8 cellular contexts compared by ENCODE assay signal in the genomic region with DNA sequence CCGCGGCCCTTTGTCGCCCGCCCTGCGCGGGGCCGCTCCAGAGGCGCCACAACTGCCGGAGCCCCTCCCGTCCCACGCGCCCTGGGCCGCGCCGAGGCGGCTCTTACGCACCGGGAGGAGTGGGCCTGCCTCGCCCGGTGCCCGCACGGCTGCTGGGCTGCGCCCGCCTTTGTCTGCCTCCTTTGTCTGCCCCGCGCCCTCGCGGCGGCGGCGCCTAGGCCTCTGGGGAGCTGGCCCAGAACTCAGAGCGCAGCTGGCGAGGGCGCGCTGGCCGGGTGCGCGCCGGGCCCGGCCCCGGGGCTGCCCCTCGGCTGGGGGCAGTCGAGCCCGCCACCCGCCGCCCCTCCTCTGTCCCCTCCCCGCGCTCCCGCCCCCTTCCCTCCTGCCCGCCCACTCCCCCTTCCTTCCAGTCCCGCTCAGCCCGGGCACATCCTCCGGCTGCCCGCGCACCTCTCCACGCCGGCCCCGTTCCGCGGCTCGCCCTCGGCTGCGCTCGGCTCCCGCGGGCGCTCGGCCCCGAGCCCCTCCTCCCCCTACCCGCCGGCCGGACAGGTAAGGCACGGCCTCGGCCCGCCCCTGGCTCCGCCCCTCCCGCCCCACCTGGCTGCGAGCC. TPM values are rescaled to one million over a fixed set of nuclear protein-coding genes. Genes with fewer than 3 reads are reported as not detected.
A peak's percentile ranks its signal among the peaks of the same experiment; 100 is the strongest.
DNase-seq lines count a peak whose midpoint lies in the region; ATAC-seq, FAIRE-seq and TF ChIP-seq lines count a peak whose summit lies in the region.

Gene DRAXIN, plus strand, starts transcription at position 409 of the 613 bp plus-strand sequence. CDS start 14,549 bp downstream, outside the sequence.

- no peak for TF ChIP-seq RAD21 in GM12878 (IDR thresholded peaks at IDR 0.05; ENCODE audit: insufficient read depth, low read depth, low read length)

- DNase-seq in CD8-positive, alpha-beta memory T cell, result no peak
- DNase-seq in NCI-H1105 (lab: John Stamatoyannopoulos, UW) (peak; percentile 83), GM12878 (ENCODE audit: low read depth, low spot score) (no peak), HCEC 1CT (no peak), kidney glomerular epithelial cell (lab: John Stamatoyannopoulos, UW) (no peak)
- DNase-seq in naive thymus-derived CD4-positive, alpha-beta T cell, result peak in 1 of 9 donors; percentile 33

- no peak within 1 kb of the TSS for H3K9ac ChIP-seq in GM12878 (ENCODE audit: control insufficient read depth, insufficient read depth, low read length)

- SMC1A ChIA-PET in GM12878 (lab: Charles Lee; ENCODE audit: uncharacterized antibody, unreplicated experiment), result no interaction called here

- no peak for FAIRE-seq in GM12878 (lab: Jason Lieb, UNC)

- intact Hi-C loops in GM12878 (cut with micrococcal nuclease; ENCODE audit: unreplicated experiment), result no loop called here
- intact Hi-C loops in naive thymus-derived CD4-positive, alpha-beta T cell (cut with micrococcal nuclease), result no loop called here

- no peaks in the 10 kb centered on the region for H3K36me3 ChIP-seq in CD8-positive, alpha-beta memory T cell (ENCODE audit: insufficient read depth, low read length)
- no peaks in the 10 kb centered on the region for H3K36me3 ChIP-seq in GM12878 (ENCODE audit: control insufficient read depth in 2 of 2, insufficient read depth in 2 of 2, low read length in 1 of 2)
- no peaks in the 10 kb centered on the region for H3K36me3 ChIP-seq in naive thymus-derived CD4-positive, alpha-beta T cell (ENCODE audit: control insufficient read depth in 2 of 3, insufficient read depth in 3 of 3, low read length in 3 of 3)

- H3K27me3 Mint-ChIP-seq in CD8-positive, alpha-beta memory T cell, result peaks cover 31 to 48% of the 10 kb centered on the region in 2 donors
- peaks cover 41 to 66% (median 45%) of the 10 kb centered on the region in 5 donors for H3K27me3 Mint-ChIP-seq in naive thymus-derived CD4-positive, alpha-beta T cell

- peak within 1 kb of the TSS; percentile 32 for H3K4me3 ChIP-seq in CD8-positive, alpha-beta memory T cell (ENCODE audit: low read length)
- H3K4me3 ChIP-seq in GM12878, result no peak within 1 kb of the TSS
- no peak within 1 kb of the TSS for H3K4me3 ChIP-seq in naive thymus-derived CD4-positive, alpha-beta T cell (ENCODE audit: low read length)

- no peak within 1 kb of the TSS for H3K4me2 ChIP-seq in GM12878 (ENCODE audit: control insufficient read depth, insufficient read depth)

- H4K20me1 ChIP-seq in GM12878 (ENCODE audit: control insufficient read depth, insufficient read depth), result no peaks in the 10 kb centered on the region; the same call in 1 of the 2 replicates

- CTCF ChIA-PET in CD8-positive, alpha-beta memory T cell (lab: Charles Lee), result interaction anchor here (1.6 to 2.0 kb wide), 2 partner anchors 20 to 27 kb away, joined by 4 to 7 read pairs; partner anchors contain the start of gene FBXO6
- CTCF ChIA-PET in GM12878 (lab: Yijun Ruan, JAX), result no interaction called here
- CTCF ChIA-PET in naive thymus-derived CD4-positive, alpha-beta T cell (lab: Charles Lee), result no interaction called here

- no TSS peak for BruUV-seq in GM12878 (replicated peaks; lab: Mats Ljungman, UMichigan)

- no peak within 1 kb of the TSS for H3K27ac ChIP-seq in CD8-positive, alpha-beta memory T cell (ENCODE audit: low read depth, low read length)
- no peak within 1 kb of the TSS for H3K27ac ChIP-seq in GM12878 (ENCODE audit: control insufficient read depth, insufficient read depth)
- H3K27ac ChIP-seq in naive thymus-derived CD4-positive, alpha-beta T cell (ENCODE audit: low read depth, low read length), result no peak within 1 kb of the TSS

- H3K27me3 ChIP-seq in CD8-positive, alpha-beta memory T cell (ENCODE audit: insufficient read depth, low read length, poor library complexity, severe bottlenecking), result peaks cover 5% of the 10 kb centered on the region
- peaks cover 9 to 16% of the 10 kb centered on the region in 2 experiments; a peak in 3 of 4 replicates for H3K27me3 ChIP-seq in GM12878 (replicated peaks in 1 of 2; ENCODE audit: control insufficient read depth in 2 of 2, insufficient read depth in 2 of 2, low read length in 1 of 2)
- H3K27me3 ChIP-seq in naive thymus-derived CD4-positive, alpha-beta T cell (ENCODE audit: control insufficient read depth in 2 of 2, insufficient read depth in 2 of 2, low read length in 2 of 2), result peaks cover 0 to 4% of the 10 kb centered on the region in 2 donors

- no peak within 1 kb of the TSS for H2AFZ ChIP-seq in GM12878 (ENCODE audit: control insufficient read depth, low read depth, low read length)

- peaks cover 30% of the 10 kb centered on the region for H3K4me1 ChIP-seq in CD8-positive, alpha-beta memory T cell (ENCODE audit: insufficient read depth, low read length)
- no peaks in the 10 kb centered on the region for H3K4me1 ChIP-seq in GM12878 (ENCODE audit: control insufficient read depth, insufficient read depth, low read length)
- peaks cover 11 to 24% of the 10 kb centered on the region in 2 donors for H3K4me1 ChIP-seq in naive thymus-derived CD4-positive, alpha-beta T cell (ENCODE audit: control insufficient read depth in 2 of 2, insufficient read depth in 2 of 2, low read length in 2 of 2)

- no peaks in the 10 kb centered on the region for H3K9me3 ChIP-seq in CD8-positive, alpha-beta memory T cell (ENCODE audit: low read length)
- H3K9me3 ChIP-seq in GM12878 (replicated peaks; ENCODE audit: control insufficient read depth, insufficient read depth, low read length), result no peaks in the 10 kb centered on the region
- no peaks in the 10 kb centered on the region for H3K9me3 ChIP-seq in naive thymus-derived CD4-positive, alpha-beta T cell (ENCODE audit: control insufficient read depth in 2 of 3, low read length in 3 of 3)

- TF ChIP-seq CTCF in GM12878 (IDR thresholded peaks at IDR 0.05 in 2 of 3, conservative IDR thresholded peaks at IDR 0.05 in 1 of 3; ENCODE audit: control insufficient read depth in 2 of 3, extremely low read depth in 1 of 3, insufficient read depth in 1 of 3, low read depth in 3 of 3, low read length in 3 of 3), result no peak

- peak within 1 kb of the TSS in 4 of 8 donors; percentile 55 to 92 (median 70) for H3K27ac Mint-ChIP-seq in CD8-positive, alpha-beta memory T cell
- H3K27ac Mint-ChIP-seq in naive thymus-derived CD4-positive, alpha-beta T cell, result no peak within 1 kb of the TSS

- H3K79me2 ChIP-seq in GM12878 (ENCODE audit: control insufficient read depth, insufficient read depth, low read length), result no peaks in the 10 kb centered on the region

- no peak for TF ChIP-seq EP300 in GM12878 (IDR thresholded peaks at IDR 0.05; ENCODE audit: borderline replicate concordance in 1 of 2, control insufficient read depth in 1 of 2, low read depth in 2 of 2, low read length in 2 of 2)

- TF ChIP-seq POLR2A in GM12878 (IDR thresholded peaks at IDR 0.05; ENCODE audit: low read depth, low read length), result no peak

- 0% methylated on average over 27 of the region's 78 CpGs for WGBS in GM12878 (ENCODE audit: insufficient coverage, insufficient replicate concordance, low lambda C conversion rate, missing lambda C conversion rate)

- H3K36me3 Mint-ChIP-seq in CD8-positive, alpha-beta memory T cell, result peaks cover 0 to 1% (median 0%) of the 10 kb centered on the region in 3 donors
- H3K36me3 Mint-ChIP-seq in naive thymus-derived CD4-positive, alpha-beta T cell, result peaks cover 0 to 2% (median 0%) of the 10 kb centered on the region in 5 donors

- in situ Hi-C loops in GM12878 (cut with MboI), result no loop called here

- peaks cover 26 to 38% (median 31%) of the 10 kb centered on the region in 3 donors for H3K4me1 Mint-ChIP-seq in CD8-positive, alpha-beta memory T cell
- peaks cover 19 to 33% (median 23%) of the 10 kb centered on the region in 7 donors for H3K4me1 Mint-ChIP-seq in naive thymus-derived CD4-positive, alpha-beta T cell

- peak within 1 kb of the TSS; percentile 74 to 90 (median 82) for H3K4me3 Mint-ChIP-seq in CD8-positive, alpha-beta memory T cell
- peak within 1 kb of the TSS; percentile 19 to 92 (median 70) for H3K4me3 Mint-ChIP-seq in naive thymus-derived CD4-positive, alpha-beta T cell

- POLR2A ChIA-PET in CD8-positive, alpha-beta memory T cell (lab: Charles Lee), result interaction anchor here (0.7 kb wide), 1 partner anchor 45 kb away, joined by 7 read pairs; the partner anchor contains the start of gene AGTRAP
- POLR2A ChIA-PET in GM12878 (lab: Charles Lee), result no interaction called here
- POLR2A ChIA-PET in naive thymus-derived CD4-positive, alpha-beta T cell (lab: Charles Lee), result interaction anchor here (0.5 kb wide), 1 partner anchor 759 kb away, joined by 3 read pairs; no protein-coding TSS in a partner anchor

- RAD21 ChIA-PET in GM12878 (lab: Charles Lee; ENCODE audit: unreplicated experiment), result no interaction called here

- ATAC-seq in GM12878 (no peak), GM18517 (IDR thresholded peaks at IDR 0.05; ENCODE audit: unreplicated experiment) (no peak), HG02938 (IDR thresholded peaks at IDR 0.05; ENCODE audit: unreplicated experiment) (no peak)
- peak; percentile 26 for ATAC-seq in naive thymus-derived CD4-positive, alpha-beta T cell

- H3K9me3 Mint-ChIP-seq in CD8-positive, alpha-beta memory T cell, result no peaks in the 10 kb centered on the region
- H3K9me3 Mint-ChIP-seq in naive thymus-derived CD4-positive, alpha-beta T cell, result peaks cover 0 to 1% (median 0%) of the 10 kb centered on the region in 11 donors

TF ChIP-seq in GM12878, 131 proteins besides CTCF, POLR2A, EP300 and RAD21 (continues in another document):
- TF ChIP-seq KLF5 (IDR thresholded peaks at IDR 0.05; ENCODE audit: partially characterized antibody) (no peak), HDAC6 (IDR thresholded peaks at IDR 0.05; ENCODE audit: unreplicated experiment) (peak; percentile 99)

RNA-seq across cellular contexts. Expression of gene DRAXIN, which starts in this region (rescaled TPM):
- under 1 TPM; 0.09 to 0.11 TPM for total RNA-seq in CD8-positive, alpha-beta memory T cell
- polyA plus RNA-seq in CD8-positive, alpha-beta memory T cell, result 0.12 TPM
- not detected in 2 replicates for total RNA-seq in GM12878 (2013; cell fraction: nucleolus; rRNA removed)
- total RNA-seq in GM12878 (2014; rRNA removed) (not detected in 2 replicates), GM12878 (2014; rRNA removed; fragmentation: Illumina TruSeq; extraction: Trizol) (0.04 and 0.05 TPM in 2 replicates), GM12878 (2021) (0.05 TPM in 1 of 2 replicates, not detected in the other)
- not detected for polyA plus RNA-seq in GM12878 (2011; ENCODE audit: low read depth)
- polyA plus RNA-seq in GM12878 (2011; rRNA removed) (0.01 TPM in 2 replicates), GM12878 (2014; fragmentation: Illumina TruSeq; extraction: Trizol) (not detected in 2 replicates), GM12878 (2014; fragmentation: Nextera tagmentation; extraction: Ambion mirVana) (under 1 TPM in 1 of 2 experiments, not detected in 1; 0.02 TPM), GM12878 (2014; rRNA removed) (0.01 TPM in 2 replicates), GM12878 (2016; fragmentation: Nextera tagmentation; extraction: Ambion mirVana) (under 1 TPM; 0.03 to 0.04 TPM)
- 0.01 and 0.02 TPM in 2 replicates for polyA plus RNA-seq in GM12878 (2011; cell fraction: cytosol; rRNA removed)
- 0.04 TPM in 1 of 2 replicates, not detected in the other for polyA plus RNA-seq in GM12878 (2011; cell fraction: nucleus; rRNA removed)
- polyA plus RNA-seq in GM12878 (2012), result 0.05 and 0.06 TPM in 2 replicates
- not detected in 2 replicates for polyA minus RNA-seq in GM12878 (2011; rRNA and poly(A)+ RNA removed)
- polyA minus RNA-seq in GM12878 (2011; cell fraction: cytosol; rRNA and poly(A)+ RNA removed), result not detected in 2 replicates
- not detected in 2 replicates for polyA minus RNA-seq in GM12878 (2011; cell fraction: nucleus; rRNA and poly(A)+ RNA removed)
- total RNA-seq in naive thymus-derived CD4-positive, alpha-beta T cell, result 1 to 10 TPM in 1 of 5 experiments, under 1 TPM in 4; 0.07 to 1.6 (median 0.21) TPM
- polyA plus RNA-seq in naive thymus-derived CD4-positive, alpha-beta T cell, result under 1 TPM; 0.03 to 0.09 TPM
